1 cellular context compared by ENCODE assay signal in genomic region chr21:42526379-42526727, GRCh38.
TF ChIP-seq lines count a peak whose summit lies in the region.

No MANE protein-coding gene starts in this region.

TF ChIP-seq in liver, 16 proteins besides CTCF, POLR2A, EP300 and RAD21 (continued from another document):
- peak; percentile 93 for TF ChIP-seq SP1 (IDR thresholded peaks at IDR 0.05)
- TF ChIP-seq, protein P1, sequence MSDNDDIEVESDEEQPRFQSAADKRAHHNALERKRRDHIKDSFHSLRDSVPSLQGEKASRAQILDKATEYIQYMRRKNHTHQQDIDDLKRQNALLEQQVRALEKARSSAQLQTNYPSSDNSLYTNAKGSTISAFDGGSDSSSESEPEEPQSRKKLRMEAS (IDR thresholded peaks at IDR 0.05): peak; percentile 41
- TF ChIP-seq HNF4A (conservative IDR thresholded peaks at IDR 0.05): peak; percentile 90 to 93
